ENCODE assay signal across 22 cellular contexts in genomic region chr18:22110482-22110924, GRCh38. TPM values are rescaled to one million over a fixed set of nuclear protein-coding genes. Genes with fewer than 3 reads are reported as not detected.
DNase-seq lines count a peak whose midpoint lies in the region; ATAC-seq and TF ChIP-seq lines count a peak whose summit lies in the region.
"Had no signal": no experiment of that assay in that cellular context is flagged by ENCODE, and none has a peak within 500 bp of the region (broad histone marks: within the 10 kb centered on the region; RNA-seq: fewer than 3 reads in every experiment).

No MANE protein-coding gene starts in this region.

- H3K27me3 ChIP-seq in HUES48 (ENCODE audit: control insufficient read depth, insufficient read depth, low read length) = no peaks in the 10 kb centered on the region
- no peaks in the 10 kb centered on the region for H3K27me3 ChIP-seq in hepatocyte
- H3K27me3 ChIP-seq: brain microvascular endothelial cell, neutrophil had no signal

- H3K9me2 ChIP-seq in hepatocyte (replicated peaks; ENCODE audit: insufficient read depth) = no peaks in the 10 kb centered on the region
- H3K9me2 ChIP-seq: SK-N-SH had no signal

- WGBS in hepatocyte (ENCODE audit: low lambda C conversion rate, missing lambda C conversion rate) = 27% methylated on average over 9 of the region's 9 CpGs

- no peaks in the 10 kb centered on the region for H4K20me1 ChIP-seq in hepatocyte (ENCODE audit: insufficient read depth, poor library complexity, severe bottlenecking)

- no peaks in the 10 kb centered on the region for H3K9me3 Mint-ChIP-seq in activated naive CD8-positive, alpha-beta T cell treated with anti-CD3 and anti-CD28 coated beads, Interleukin-2, amount 50 U/mL, for 24 hours
- H3K9me3 Mint-ChIP-seq in endothelial cell (ENCODE audit: unreplicated experiment) = no peaks in the 10 kb centered on the region

- H3K36me3 ChIP-seq in HUES48 (ENCODE audit: control insufficient read depth, insufficient read depth, low read length) (no peaks in the 10 kb centered on the region), hepatocyte (replicated peaks; ENCODE audit: insufficient read depth, low read depth) (no peaks in the 10 kb centered on the region)
- H3K36me3 ChIP-seq: brain microvascular endothelial cell, gastroesophageal sphincter, neutrophil, thoracic aorta had no signal

- H3K4me3 ChIP-seq in HUES48 (ENCODE audit: low read depth, low read length) (no peak overlapping the region), hepatocyte (no peak overlapping the region)
- H3K4me3 ChIP-seq: gastroesophageal sphincter, psoas muscle, thoracic aorta had no signal

- no peaks in the 10 kb centered on the region for H3K36me3 Mint-ChIP-seq in activated naive CD8-positive, alpha-beta T cell treated with anti-CD3 and anti-CD28 coated beads, Interleukin-2, amount 50 U/mL, for 24 hours (ENCODE audit: low read depth)
- no peaks in the 10 kb centered on the region for H3K36me3 Mint-ChIP-seq in endothelial cell (ENCODE audit: low read depth, unreplicated experiment)
- H3K36me3 Mint-ChIP-seq: CD4-positive, alpha-beta memory T cell had no signal

- H3K27ac ChIP-seq in HUES48 (ENCODE audit: low read depth, low read length) = peak overlapping the region; percentile 50
- H3K27ac ChIP-seq in hepatocyte = peak overlapping the region; percentile 66
- H3K27ac ChIP-seq: brain microvascular endothelial cell, gastroesophageal sphincter, neutrophil, psoas muscle, RWPE1, thoracic aorta had no signal

- TF ChIP-seq CTCF in hepatocyte (IDR thresholded peaks at IDR 0.05; ENCODE audit: poor library complexity) (no peak), endothelial cell (IDR thresholded peaks at IDR 0.05; ENCODE audit: unreplicated experiment) (no peak)

- H3K27me3 Mint-ChIP-seq in activated naive CD8-positive, alpha-beta T cell treated with anti-CD3 and anti-CD28 coated beads, Interleukin-2, amount 50 U/mL, for 24 hours = no peaks in the 10 kb centered on the region
- no peaks in the 10 kb centered on the region for H3K27me3 Mint-ChIP-seq in endothelial cell (ENCODE audit: unreplicated experiment)

- ATAC-seq in activated naive CD8-positive, alpha-beta T cell treated with anti-CD3 and anti-CD28 coated beads, Interleukin-2, amount 50 U/mL, for 24 hours = no peak
- ATAC-seq in HG02610 (IDR thresholded peaks at IDR 0.05; ENCODE audit: unreplicated experiment) = no peak
- ATAC-seq: activated CD8-positive, alpha-beta T cell treated with anti-CD3 and anti-CD28 coated beads, Interleukin-2, amount 10 ng/mL, durations not matched to agents 7 days and 5 days; gastroesophageal sphincter; psoas muscle had no signal

- H3K9ac ChIP-seq in HUES48 (ENCODE audit: low read depth, low read length) = no peak overlapping the region
- H3K9ac ChIP-seq: SK-N-SH had no signal

- H2AFZ ChIP-seq in hepatocyte = peak overlapping the region; percentile 17

- H3K4me1 Mint-ChIP-seq in activated naive CD8-positive, alpha-beta T cell treated with anti-CD3 and anti-CD28 coated beads, Interleukin-2, amount 50 U/mL, for 24 hours = no peaks in the 10 kb centered on the region
- peaks cover 9% of the 10 kb centered on the region for H3K4me1 Mint-ChIP-seq in endothelial cell (ENCODE audit: unreplicated experiment)
- H3K4me1 Mint-ChIP-seq: CD4-positive, alpha-beta memory T cell had no signal

- H3K4me3 Mint-ChIP-seq in activated naive CD8-positive, alpha-beta T cell treated with anti-CD3 and anti-CD28 coated beads, Interleukin-2, amount 50 U/mL, for 24 hours = no peak overlapping the region
- no peak overlapping the region for H3K4me3 Mint-ChIP-seq in endothelial cell (ENCODE audit: unreplicated experiment)
- H3K4me3 Mint-ChIP-seq: activated CD8-positive, alpha-beta T cell treated with anti-CD3 and anti-CD28 coated beads, Interleukin-2, amount 10 ng/mL, durations not matched to agents 7 days and 5 days; CD4-positive, alpha-beta memory T cell had no signal

- H3K79me2 ChIP-seq in hepatocyte = peaks cover 11% of the 10 kb centered on the region

- H3K4me1 ChIP-seq in HUES48 (ENCODE audit: control insufficient read depth, insufficient read depth, low read length) = peaks cover 5% of the 10 kb centered on the region
- H3K4me1 ChIP-seq in hepatocyte (ENCODE audit: insufficient read depth) = peaks cover 15% of the 10 kb centered on the region
- H3K4me1 ChIP-seq: gastroesophageal sphincter, psoas muscle had no signal

- no peak overlapping the region for H3K4me2 ChIP-seq in hepatocyte
- H3K4me2 ChIP-seq: SK-N-SH had no signal

- DNase-seq in NCI-H82 treated with DMSO at 0.1 percent for 48 hours (lab: John Stamatoyannopoulos, UW; ENCODE audit: unreplicated experiment) (peak; percentile 68), hepatocyte (ENCODE audit: low spot score) (peak; percentile 65), endothelial cell (ENCODE audit: low spot score) (no peak), SIG-M5 (lab: John Stamatoyannopoulos, UW) (no peak)
- no peak for DNase-seq in activated naive CD8-positive, alpha-beta T cell treated with anti-CD3 and anti-CD28 coated beads, Interleukin-2, amount 50 U/mL, for 24 hours
- DNase-seq: activated CD8-positive, alpha-beta T cell treated with anti-CD3 and anti-CD28 coated beads, Interleukin-2, amount 10 ng/mL, durations not matched to agents 7 days and 5 days; activated gamma-delta T cell treated with Interleukin-2 at 50 U/mL for 16 hours; brain microvascular endothelial cell; CD4-positive, alpha-beta memory T cell; DMS79 treated with DMSO at 0.1 percent for 48 hours; KG1; NCI-H2081 treated with DMSO at 0.1 percent for 48 hours; NCI-H446 treated with DMSO at 0.1 percent for 48 hours; psoas muscle; SK-N-SH; stimulated activated CD4-positive, alpha-beta T cell treated with anti-CD3 and anti-CD28 coated beads, Interleukin-1b, Interleukin-23, amount 100 ng/mL, for 48 hours had no signal

- H3K9me3 ChIP-seq in HUES48 (ENCODE audit: control insufficient read depth, insufficient read depth, low read length) (no peaks in the 10 kb centered on the region), hepatocyte (ENCODE audit: low read depth) (no peaks in the 10 kb centered on the region)
- H3K9me3 ChIP-seq: gastroesophageal sphincter, neutrophil, psoas muscle, SK-N-SH, thoracic aorta had no signal

- no peak overlapping the region for H3K27ac Mint-ChIP-seq in activated naive CD8-positive, alpha-beta T cell treated with anti-CD3 and anti-CD28 coated beads, Interleukin-2, amount 50 U/mL, for 24 hours
- no peak overlapping the region for H3K27ac Mint-ChIP-seq in endothelial cell (ENCODE audit: unreplicated experiment)
- H3K27ac Mint-ChIP-seq: activated CD8-positive, alpha-beta T cell treated with anti-CD3 and anti-CD28 coated beads, Interleukin-2, amount 10 ng/mL, durations not matched to agents 7 days and 5 days; CD4-positive, alpha-beta memory T cell had no signal

RNA-seq across cellular contexts. Expression of gene GATA6, which starts 58.9 kb away (rescaled TPM):
- total RNA-seq in hepatocyte (122 and 125 TPM in 2 replicates), endothelial cell (ENCODE audit: unreplicated experiment) (23.8 TPM)
- 116 and 128 TPM in 2 replicates for polyA plus RNA-seq in hepatocyte
- total RNA-seq: activated CD8-positive, alpha-beta T cell treated with anti-CD3 and anti-CD28 coated beads, Interleukin-2, amount 10 ng/mL, durations not matched to agents 7 days and 5 days; CD4-positive, alpha-beta memory T cell had no signal
- polyA plus RNA-seq: CD4-positive, alpha-beta memory T cell; SK-N-SH had no signal

Comparison
In these comparisons a context has a peak if more than half of its experiments do, and no peak if none do; other contexts are left out.
1. DNase-seq: peak in NCI-H82 treated with DMSO at 0.1 percent for 48 hours (single experiment) and hepatocyte (single experiment); none in activated naive CD8-positive, alpha-beta T cell treated with anti-CD3 and anti-CD28 coated beads, Interleukin-2, amount 50 U/mL, for 24 hours (single experiment), endothelial cell (single experiment) and SIG-M5 (single experiment).